In genomic region chr2:153059338-153060052, GRCh38 we compare ENCODE assay signal across 13 cellular contexts.
DNase-seq lines count a peak whose midpoint lies in the region; TF ChIP-seq lines count a peak whose summit lies in the region.
"Had no signal": no experiment of that assay in that cellular context is flagged by ENCODE, and none has a peak within 500 bp of the region (broad histone marks: within the 10 kb centered on the region; RNA-seq: fewer than 3 reads in every experiment).

No MANE protein-coding gene starts in this region.

- CTCF ChIA-PET in Calu3 (lab: Charles Lee): interaction anchor here (0.7 kb wide), 1 partner anchor 1482 kb away, joined by 3 read pairs; no protein-coding TSS in a partner anchor
- CTCF ChIA-PET in OCI-LY7 (lab: Charles Lee; ENCODE audit: unreplicated experiment): no interaction called here

- H3K27me3 Mint-ChIP-seq in Calu3 (ENCODE audit: unreplicated experiment): no peaks in the 10 kb centered on the region
- H3K27me3 Mint-ChIP-seq in activated CD4-positive, alpha-beta T cell treated with anti-CD3 and anti-CD28 coated beads, Interleukin-2, amount 10 ng/mL, durations not matched to agents 24 days and 14 days: no peaks in the 10 kb centered on the region
- H3K27me3 Mint-ChIP-seq: naive B cell had no signal

- peak overlapping the region; percentile 87 for H3K27ac Mint-ChIP-seq in Calu3 (ENCODE audit: unreplicated experiment)
- no peak overlapping the region for H3K27ac Mint-ChIP-seq in activated CD4-positive, alpha-beta T cell treated with anti-CD3 and anti-CD28 coated beads, Interleukin-2, amount 10 ng/mL, durations not matched to agents 24 days and 14 days
- H3K27ac Mint-ChIP-seq: activated CD8-positive, alpha-beta T cell treated with anti-CD3 and anti-CD28 coated beads for 36 hours; naive B cell had no signal

- DNase-seq in Calu3 (peak; percentile 37), SW480 (ENCODE audit: low spot score) (peak; percentile 51), left kidney (ENCODE audit: low read depth, low spot score) (peak; percentile 26), T-helper 2 cell (no peak), Kasumi-1 (lab: John Stamatoyannopoulos, UW) (no peak), OCI-LY7 (ENCODE audit: low spot score) (no peak)
- DNase-seq in activated CD4-positive, alpha-beta T cell treated with anti-CD3 and anti-CD28 coated beads, Interleukin-2, amount 10 ng/mL, durations not matched to agents 24 days and 14 days: no peak
- DNase-seq: activated CD8-positive, alpha-beta T cell treated with anti-CD3 and anti-CD28 coated beads for 36 hours; foreskin fibroblast; naive B cell; stimulated activated CD4-positive, alpha-beta T cell treated with anti-CD3 and anti-CD28 coated beads, Interleukin-2, amount 100 ng/mL, for 48 hours had no signal

- intact Hi-C loops in Calu3 (cut with micrococcal nuclease; ENCODE audit: unreplicated experiment) (loop anchor here (5.0 kb wide), 1 partner anchor 317 kb away; no protein-coding TSS in a partner anchor), OCI-LY7 (cut with micrococcal nuclease; ENCODE audit: unreplicated experiment) (no loop called here)
- intact Hi-C loops in activated CD4-positive, alpha-beta T cell treated with anti-CD3 and anti-CD28 coated beads, Interleukin-2, amount 10 ng/mL, durations not matched to agents 24 days and 14 days (cut with micrococcal nuclease): no loop called here

- H3K4me1 Mint-ChIP-seq in Calu3 (ENCODE audit: low read depth, unreplicated experiment): peaks cover 13% of the 10 kb centered on the region
- no peaks in the 10 kb centered on the region for H3K4me1 Mint-ChIP-seq in activated CD4-positive, alpha-beta T cell treated with anti-CD3 and anti-CD28 coated beads, Interleukin-2, amount 10 ng/mL, durations not matched to agents 24 days and 14 days
- H3K4me1 Mint-ChIP-seq: naive B cell had no signal

- no peaks in the 10 kb centered on the region for H3K36me3 Mint-ChIP-seq in Calu3 (ENCODE audit: insufficient read depth, unreplicated experiment)
- no peaks in the 10 kb centered on the region for H3K36me3 Mint-ChIP-seq in activated CD4-positive, alpha-beta T cell treated with anti-CD3 and anti-CD28 coated beads, Interleukin-2, amount 10 ng/mL, durations not matched to agents 24 days and 14 days (ENCODE audit: low read depth)
- H3K36me3 Mint-ChIP-seq: naive B cell had no signal

- WGBS in HUES64: 35% methylated on average over 3 of the region's 3 CpGs

- no peaks in the 10 kb centered on the region for H4K20me1 ChIP-seq in OCI-LY7 (ENCODE audit: insufficient read depth, low read length)

- no peaks in the 10 kb centered on the region for H3K9me2 ChIP-seq in OCI-LY7 (ENCODE audit: insufficient read depth, low read length)

- no peak overlapping the region; the same call in 1 of the 2 replicates for H3K9ac ChIP-seq in HUES64 (ENCODE audit: low read depth, low read length)

- POLR2A ChIA-PET in OCI-LY7 (lab: Charles Lee): interaction anchor here (0.6 kb wide), 1 partner anchor 17 kb away, joined by 3 read pairs; no protein-coding TSS in a partner anchor

- H3K4me3 Mint-ChIP-seq in Calu3 (ENCODE audit: low read depth, unreplicated experiment): peak overlapping the region; percentile 31
- H3K4me3 Mint-ChIP-seq in activated CD4-positive, alpha-beta T cell treated with anti-CD3 and anti-CD28 coated beads, Interleukin-2, amount 10 ng/mL, durations not matched to agents 24 days and 14 days: no peak overlapping the region
- H3K4me3 Mint-ChIP-seq: activated CD8-positive, alpha-beta T cell treated with anti-CD3 and anti-CD28 coated beads for 36 hours; naive B cell had no signal

- H3K36me3 ChIP-seq in HUES64 (ENCODE audit: insufficient read depth, low read length) (no peaks in the 10 kb centered on the region), OCI-LY7 (ENCODE audit: insufficient read depth, low read length) (no peaks in the 10 kb centered on the region)
- H3K36me3 ChIP-seq: ascending aorta had no signal

- H3K79me2 ChIP-seq in OCI-LY7 (ENCODE audit: insufficient read depth, low read depth, low read length): no peaks in the 10 kb centered on the region

- H3K9me3 Mint-ChIP-seq in Calu3 (ENCODE audit: low read depth, unreplicated experiment): no peaks in the 10 kb centered on the region
- H3K9me3 Mint-ChIP-seq in activated CD4-positive, alpha-beta T cell treated with anti-CD3 and anti-CD28 coated beads, Interleukin-2, amount 10 ng/mL, durations not matched to agents 24 days and 14 days: no peaks in the 10 kb centered on the region
- H3K9me3 Mint-ChIP-seq: activated CD8-positive, alpha-beta T cell treated with anti-CD3 and anti-CD28 coated beads for 36 hours had no signal

- peak overlapping the region; percentile 68 for H3K27ac ChIP-seq in HUES64 (ENCODE audit: low read depth, low read length)
- H3K27ac ChIP-seq in OCI-LY7 (ENCODE audit: low read depth, low read length, poor library complexity, severe bottlenecking): no peak overlapping the region
- H3K27ac ChIP-seq: ascending aorta had no signal

- H3K4me3 ChIP-seq in HUES64 (ENCODE audit: low read length) (no peak overlapping the region), OCI-LY7 (ENCODE audit: low read depth, low read length, poor library complexity, severe bottlenecking) (no peak overlapping the region)
- H3K4me3 ChIP-seq: ascending aorta had no signal

- no peaks in the 10 kb centered on the region for H3K9me3 ChIP-seq in HUES64 (ENCODE audit: insufficient read depth, low read depth, low read length)
- no peaks in the 10 kb centered on the region for H3K9me3 ChIP-seq in OCI-LY7 (ENCODE audit: low read length)
- H3K9me3 ChIP-seq: ascending aorta had no signal

- H3K4me1 ChIP-seq in HUES64 (ENCODE audit: insufficient read depth, low read length): peaks cover 27% of the 10 kb centered on the region
- H3K4me1 ChIP-seq in OCI-LY7 (ENCODE audit: insufficient read depth, low read length, poor library complexity, severe bottlenecking): no peaks in the 10 kb centered on the region
- H3K4me1 ChIP-seq: ascending aorta had no signal

- no peak overlapping the region for H3K4me2 ChIP-seq in OCI-LY7 (ENCODE audit: low read length)

- no peak overlapping the region for H2AFZ ChIP-seq in OCI-LY7 (ENCODE audit: low read length)

- no peak for TF ChIP-seq CTCF in Calu3 (IDR thresholded peaks at IDR 0.05; ENCODE audit: unreplicated experiment)
- TF ChIP-seq CTCF in OCI-LY7 (conservative IDR thresholded peaks at IDR 0.05; ENCODE audit: low read length): no peak

- no TSS peak for BruUV-seq in Calu3 (replicated peaks; lab: Mats Ljungman, UMichigan)
- no TSS peak for BruUV-seq in OCI-LY7 (replicated peaks; lab: Mats Ljungman, UMichigan)

- no peaks in the 10 kb centered on the region for H3K27me3 ChIP-seq in HUES64 (ENCODE audit: insufficient read depth, low read length)
- H3K27me3 ChIP-seq: ascending aorta had no signal

Comparison
In these comparisons a context has a peak if more than half of its experiments do, and no peak if none do; other contexts are left out.
1. DNase-seq: peak in Calu3 (single experiment), SW480 (single experiment) and left kidney (single experiment); none in activated CD4-positive, alpha-beta T cell treated with anti-CD3 and anti-CD28 coated beads, Interleukin-2, amount 10 ng/mL, durations not matched to agents 24 days and 14 days (single experiment), T-helper 2 cell (0 of 5), Kasumi-1 (0 of 2) and OCI-LY7 (single experiment).